ENCODE assay signal across 9 cellular contexts in genomic region chr19:5974721-5975387, GRCh38. TPM values are rescaled to one million over a fixed set of nuclear protein-coding genes. Genes with fewer than 3 reads are reported as not detected.
A peak's percentile ranks its signal among the peaks of the same experiment; 100 is the strongest.
DNase-seq lines count a peak whose midpoint lies in the region; ATAC-seq and TF ChIP-seq lines count a peak whose summit lies in the region.
"Had no signal": no experiment of that assay in that cellular context is flagged by ENCODE, and none has a peak within 500 bp of the region (broad histone marks: within the 10 kb centered on the region; RNA-seq: fewer than 3 reads in every experiment).

No MANE protein-coding gene starts in this region.

- peak overlapping the region; percentile 29; the same call in 1 of the 2 replicates for H3K9ac ChIP-seq in OCI-LY1 (ENCODE audit: low read length)

- H3K27me3 Mint-ChIP-seq in Caco-2 (ENCODE audit: insufficient read depth, unreplicated experiment) (no peaks in the 10 kb centered on the region), brain (peaks cover 16% of the 10 kb centered on the region)

- intact Hi-C loops in Caco-2 (cut with micrococcal nuclease; ENCODE audit: unreplicated experiment) = loop anchor here (5.0 kb wide), 1 partner anchor 452 kb away; no protein-coding TSS in a partner anchor

- H3F3A ChIP-seq in OCI-LY1 (ENCODE audit: insufficient read depth, low read length) = no peaks in the 10 kb centered on the region

- no peak for TF ChIP-seq CTCF in Caco-2 (IDR thresholded peaks at IDR 0.05; ENCODE audit: insufficient read depth in 1 of 2, low read depth in 1 of 2, low read length in 1 of 2, severe bottlenecking in 1 of 2, unreplicated experiment in 1 of 2)
- no peak for TF ChIP-seq CTCF in OCI-LY1 (IDR thresholded peaks at IDR 0.05; ENCODE audit: low read length)
- no peak for TF ChIP-seq CTCF in brain (conservative IDR thresholded peaks at IDR 0.05)
- TF ChIP-seq CTCF in osteoblast (IDR thresholded peaks at IDR 0.05; ENCODE audit: extremely low read depth, low read depth, low read length) = no peak
- TF ChIP-seq CTCF in BE2C (IDR thresholded peaks at IDR 0.05; ENCODE audit: low read depth, low read length) = no peak

- H3K4me3 Mint-ChIP-seq in Caco-2 (ENCODE audit: unreplicated experiment) = peak overlapping the region; percentile 21
- H3K4me3 Mint-ChIP-seq in brain = peak overlapping the region; percentile 50 to 99 (median 69)

- H3K27ac ChIP-seq in OCI-LY1 (ENCODE audit: low read depth, low read length, poor library complexity, severe bottlenecking) (peak overlapping the region; percentile 57), osteoblast (ENCODE audit: low read depth, low read length) (no peak overlapping the region)

- no peak for ATAC-seq in GM19328 (IDR thresholded peaks at IDR 0.05; ENCODE audit: unreplicated experiment)

- no peaks in the 10 kb centered on the region for H3K9me3 Mint-ChIP-seq in Caco-2 (ENCODE audit: unreplicated experiment)
- H3K9me3 Mint-ChIP-seq in brain = peaks cover 0 to 3% (median 0%) of the 10 kb centered on the region in 5 experiments

- BruUV-seq in Caco-2 (replicated peaks; lab: Mats Ljungman, UMichigan) = no TSS peak

- H3K36me3 ChIP-seq in Caco-2 (ENCODE audit: control insufficient read depth, insufficient read depth, low read length) (no peaks in the 10 kb centered on the region; the same call in 1 of the 2 replicates), OCI-LY1 (ENCODE audit: insufficient read depth, low read length) (peaks cover 48% of the 10 kb centered on the region), osteoblast (ENCODE audit: insufficient read depth, low read length) (peaks cover 7% of the 10 kb centered on the region), MG63 (no peaks in the 10 kb centered on the region; the same call in 1 of the 2 replicates), BE2C (peaks cover 26% of the 10 kb centered on the region)

- POLR2A ChIA-PET in Caco-2 (lab: Charles Lee) = no interaction called here

- H3K27ac Mint-ChIP-seq in Caco-2 (ENCODE audit: unreplicated experiment) (peak overlapping the region; percentile 52), brain (peak overlapping the region; percentile 52 to 76 (median 75))

- H2AFZ ChIP-seq in OCI-LY1 (ENCODE audit: low read length) (no peak overlapping the region), osteoblast (ENCODE audit: low read length) (no peak overlapping the region)

- no peaks in the 10 kb centered on the region for H3K9me3 ChIP-seq in Caco-2
- no peaks in the 10 kb centered on the region for H3K9me3 ChIP-seq in OCI-LY1 (ENCODE audit: low read length)
- H3K9me3 ChIP-seq in osteoblast (ENCODE audit: low read depth, low read length) = no peaks in the 10 kb centered on the region
- H3K9me3 ChIP-seq in MG63 = no peaks in the 10 kb centered on the region
- H3K9me3 ChIP-seq in BE2C = no peaks in the 10 kb centered on the region

- H3K4me1 ChIP-seq in Caco-2 (peaks cover 23% of the 10 kb centered on the region), OCI-LY1 (ENCODE audit: insufficient read depth, low read length, severe bottlenecking) (peaks cover 52% of the 10 kb centered on the region), osteoblast (ENCODE audit: insufficient read depth, low read length) (peaks cover 33% of the 10 kb centered on the region), BE2C (no peaks in the 10 kb centered on the region; the same call in 1 of the 2 replicates)

- H3K4me1 Mint-ChIP-seq in Caco-2 (ENCODE audit: low read depth, unreplicated experiment) (peaks cover 19% of the 10 kb centered on the region), brain (peaks cover 78% of the 10 kb centered on the region)

- peaks cover 87% of the 10 kb centered on the region for H3K79me2 ChIP-seq in OCI-LY1 (ENCODE audit: insufficient read depth, low read length)
- peaks cover 92% of the 10 kb centered on the region for H3K79me2 ChIP-seq in osteoblast (ENCODE audit: insufficient read depth, low read length)

- DNase-seq in Caco-2 (peak in 1 of 2 experiments; percentile 25), osteoblast (ENCODE audit: insufficient read length, low spot score, missing footprints) (peak; percentile 56), MG63 (no peak), globus pallidus (ENCODE audit: low spot score) (no peak), BE2C (no peak)
- DNase-seq: MM.1S had no signal

- H3K36me3 Mint-ChIP-seq in Caco-2 (ENCODE audit: insufficient read depth, unreplicated experiment) = peaks cover 31% of the 10 kb centered on the region
- H3K36me3 Mint-ChIP-seq in brain = peaks cover 19% of the 10 kb centered on the region

- H3K4me3 ChIP-seq in Caco-2 (ENCODE audit: low read depth, low read length) (no peak overlapping the region), OCI-LY1 (ENCODE audit: low read depth, low read length, poor library complexity, severe bottlenecking) (peak overlapping the region; percentile 75), osteoblast (ENCODE audit: insufficient read depth, low read length) (no peak overlapping the region), MG63 (no peak overlapping the region), BE2C (ENCODE audit: low read depth, low read length) (no peak overlapping the region)

- peak overlapping the region; percentile 100 for H3K4me2 ChIP-seq in OCI-LY1 (ENCODE audit: low read length)
- no peak overlapping the region for H3K4me2 ChIP-seq in osteoblast (ENCODE audit: insufficient read depth, low read length)

- CTCF ChIA-PET in Caco-2 (lab: Charles Lee) = no interaction called here

- H3K27me3 ChIP-seq in Caco-2 (replicated peaks; ENCODE audit: control insufficient read depth, insufficient read depth, low read length) (no peaks in the 10 kb centered on the region), OCI-LY1 (ENCODE audit: insufficient read depth, low read length) (no peaks in the 10 kb centered on the region), osteoblast (ENCODE audit: insufficient read depth, low read length) (no peaks in the 10 kb centered on the region), MG63 (no peaks in the 10 kb centered on the region), BE2C (no peaks in the 10 kb centered on the region)

- no peaks in the 10 kb centered on the region for H3K9me2 ChIP-seq in OCI-LY1 (ENCODE audit: low read depth, low read length)

- no peaks in the 10 kb centered on the region for H4K20me1 ChIP-seq in OCI-LY1 (ENCODE audit: insufficient read depth, low read length)
- H4K20me1 ChIP-seq in osteoblast (ENCODE audit: insufficient read depth, low read length) = peaks cover 64% of the 10 kb centered on the region

RNA-seq across cellular contexts. Expression of gene RANBP3, which starts 3.1 kb away (rescaled TPM):
- total RNA-seq in Caco-2 (2022) (85.4 and 90.4 TPM in 2 replicates), osteoblast (40.5 and 42.1 TPM in 2 replicates)
- polyA plus RNA-seq in brain (ENCODE audit: insufficient read depth, low read depth, low replicate concordance) = 183 TPM
- 43.4 and 54.4 TPM in 2 replicates for total RNA-seq in MG63 (2014; rRNA removed; shearing (Covaris generic); ENCODE audit: low replicate concordance)
- 210 TPM for polyA plus RNA-seq in BE2C (2012; ENCODE audit: insufficient read depth, insufficient read length, low read depth)
